In genomic region chr1:85569122-85569521, GRCh38 we compare ENCODE assay signal across 2 cellular contexts.
TF ChIP-seq lines count a peak whose summit lies in the region.

No MANE protein-coding gene starts in this region.

TF ChIP-seq in HEK293, 187 proteins besides CTCF, POLR2A, EP300 and RAD21:
- no peak for TF ChIP-seq ZNF146 (tag by site-specific recombination; IDR thresholded peaks at IDR 0.05)
- TF ChIP-seq SCRT2 (tag by site-specific recombination; IDR thresholded peaks at IDR 0.05) = peak; percentile 72
- TF ChIP-seq GLI2 (tag by site-specific recombination; IDR thresholded peaks at IDR 0.05; ENCODE audit: borderline replicate concordance, low read depth) = no peak
- 0 out of 2 replicates have a peak, but pooled peaks have one; percentile 24 for TF ChIP-seq ZNF335 (tag by site-specific recombination; conservative IDR thresholded peaks at IDR 0.05)
- 0 out of 2 replicates have a peak, but pooled peaks have one; percentile 40 for TF ChIP-seq ZNF600 (tag by site-specific recombination; IDR thresholded peaks at IDR 0.05)
- TF ChIP-seq, protein P1, sequence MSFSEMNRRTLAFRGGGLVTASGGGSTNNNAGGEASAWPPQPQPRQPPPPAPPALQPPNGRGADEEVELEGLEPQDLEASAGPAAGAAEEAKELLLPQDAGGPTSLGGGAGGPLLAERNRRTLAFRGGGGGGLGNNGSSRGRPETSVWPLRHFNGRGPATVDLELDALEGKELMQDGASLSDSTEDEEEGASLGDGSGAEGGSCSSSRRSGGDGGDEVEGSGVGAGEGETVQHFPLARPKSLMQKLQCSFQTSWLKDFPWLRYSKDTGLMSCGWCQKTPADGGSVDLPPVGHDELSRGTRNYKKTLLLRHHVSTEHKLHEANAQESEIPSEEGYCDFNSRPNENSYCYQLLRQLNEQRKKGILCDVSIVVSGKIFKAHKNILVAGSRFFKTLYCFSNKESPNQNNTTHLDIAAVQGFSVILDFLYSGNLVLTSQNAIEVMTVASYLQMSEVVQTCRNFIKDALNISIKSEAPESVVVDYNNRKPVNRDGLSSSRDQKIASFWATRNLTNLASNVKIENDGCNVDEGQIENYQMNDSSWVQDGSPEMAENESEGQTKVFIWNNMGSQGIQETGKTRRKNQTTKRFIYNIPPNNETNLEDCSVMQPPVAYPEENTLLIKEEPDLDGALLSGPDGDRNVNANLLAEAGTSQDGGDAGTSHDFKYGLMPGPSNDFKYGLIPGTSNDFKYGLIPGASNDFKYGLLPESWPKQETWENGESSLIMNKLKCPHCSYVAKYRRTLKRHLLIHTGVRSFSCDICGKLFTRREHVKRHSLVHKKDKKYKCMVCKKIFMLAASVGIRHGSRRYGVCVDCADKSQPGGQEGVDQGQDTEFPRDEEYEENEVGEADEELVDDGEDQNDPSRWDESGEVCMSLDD (tag by site-specific recombination; IDR thresholded peaks at IDR 0.05) = no peak

TF ChIP-seq in HEK293T, 16 proteins besides CTCF, POLR2A, EP300 and RAD21 (continued from another document):
- no peak for TF ChIP-seq L3MBTL2 (conservative IDR thresholded peaks at IDR 0.05)
- TF ChIP-seq TARDBP (IDR thresholded peaks at IDR 0.05) = no peak
- TF ChIP-seq SP1 (IDR thresholded peaks at IDR 0.05) = no peak
- no peak for TF ChIP-seq ZNF384 (IDR thresholded peaks at IDR 0.05)
- no peak for TF ChIP-seq CTBP1 (IDR thresholded peaks at IDR 0.05; ENCODE audit: borderline replicate concordance)
- no peak for TF ChIP-seq FOXA1 (IDR thresholded peaks at IDR 0.05)
- no peak for TF ChIP-seq ARNT (IDR thresholded peaks at IDR 0.05)
- no peak for TF ChIP-seq NFRKB (IDR thresholded peaks at IDR 0.05)
- TF ChIP-seq HDGF (IDR thresholded peaks at IDR 0.05; ENCODE audit: borderline replicate concordance) = no peak
- TF ChIP-seq, protein P2, sequence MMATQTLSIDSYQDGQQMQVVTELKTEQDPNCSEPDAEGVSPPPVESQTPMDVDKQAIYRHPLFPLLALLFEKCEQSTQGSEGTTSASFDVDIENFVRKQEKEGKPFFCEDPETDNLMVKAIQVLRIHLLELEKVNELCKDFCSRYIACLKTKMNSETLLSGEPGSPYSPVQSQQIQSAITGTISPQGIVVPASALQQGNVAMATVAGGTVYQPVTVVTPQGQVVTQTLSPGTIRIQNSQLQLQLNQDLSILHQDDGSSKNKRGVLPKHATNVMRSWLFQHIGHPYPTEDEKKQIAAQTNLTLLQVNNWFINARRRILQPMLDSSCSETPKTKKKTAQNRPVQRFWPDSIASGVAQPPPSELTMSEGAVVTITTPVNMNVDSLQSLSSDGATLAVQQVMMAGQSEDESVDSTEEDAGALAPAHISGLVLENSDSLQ (IDR thresholded peaks at IDR 0.05) = no peak
- TF ChIP-seq SUZ12 (IDR thresholded peaks at IDR 0.05) = no peak
- TF ChIP-seq FOXM1 (IDR thresholded peaks at IDR 0.05; ENCODE audit: borderline replicate concordance) = no peak
